In the genomic region with DNA sequence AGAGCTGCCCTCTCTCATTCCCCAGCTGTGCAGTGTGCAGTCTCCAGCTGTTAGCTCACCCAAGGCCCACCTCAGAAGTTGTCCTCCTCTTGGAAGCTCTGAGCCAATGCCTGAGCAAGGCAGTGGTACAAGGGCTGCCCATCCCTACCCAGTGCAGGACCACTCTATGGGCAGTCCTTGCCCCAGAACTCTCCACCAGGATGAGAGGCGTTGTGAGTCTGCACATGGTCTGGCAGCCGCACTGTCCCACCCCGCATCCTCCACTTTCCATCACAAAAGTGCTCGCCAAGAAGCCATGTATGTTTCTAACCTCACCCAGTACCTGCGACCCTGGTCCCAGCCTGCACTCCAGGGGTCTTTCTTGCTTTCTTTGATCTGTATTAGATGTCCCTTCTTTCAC, we compare ENCODE assay signal across 17 cellular contexts.
"Had no signal": no experiment of that assay in that cellular context is flagged by ENCODE, and none has a peak within 500 bp of the region (broad histone marks: within the 10 kb centered on the region; RNA-seq: fewer than 3 reads in every experiment).

No MANE protein-coding gene starts in this region.

- DNase-seq: effector memory CD4-positive, alpha-beta T cell; heart right ventricle; hypothalamus; kidney glomerular epithelial cell; left lung; lower lobe of right lung; midbrain; nephron progenitor cell; small intestine; stimulated activated CD4-positive, alpha-beta T cell treated with anti-CD3 and anti-CD28 coated beads, Interleukin-12 subunit alpha, Interleukin-12 subunit beta, amount 100 ng/mL, for 4 hours; stimulated activated naive CD8-positive, alpha-beta T cell treated with anti-CD3 and anti-CD28 coated beads, Interleukin-15, Interleukin-2, amounts not matched to agents 100 U/mL and 50 U/mL, for 24 hours; upper lobe of right lung had no signal

- H3K27ac Mint-ChIP-seq: memory B cell, nephron progenitor cell had no signal

- H3K4me3 Mint-ChIP-seq: memory B cell, nephron progenitor cell had no signal

- ATAC-seq: esophagus mucosa; heart right ventricle; left lung; lower lobe of right lung; stimulated activated naive CD8-positive, alpha-beta T cell treated with anti-CD3 and anti-CD28 coated beads, Interleukin-15, Interleukin-2, amounts not matched to agents 100 U/mL and 50 U/mL, for 24 hours; upper lobe of right lung had no signal

- H3K4me1 ChIP-seq: left lung, lower lobe of right lung, parathyroid adenoma, upper lobe of right lung had no signal

- H3K27ac ChIP-seq: heart right ventricle, left lung, lower lobe of right lung, parathyroid adenoma, tibial artery, upper lobe of right lung, vagina had no signal

- H3K36me3 ChIP-seq: heart right ventricle, left lung, lower lobe of right lung, tibial artery, upper lobe of right lung, vagina had no signal

- H3K4me3 ChIP-seq: heart right ventricle, left lung, lower lobe of right lung, tibial artery, upper lobe of right lung, vagina had no signal

- H3K9me3 ChIP-seq: left lung, lower lobe of right lung, upper lobe of right lung, vagina had no signal

- H3K27me3 ChIP-seq: heart right ventricle, left lung, tibial artery, upper lobe of right lung, vagina had no signal

- H3K36me3 Mint-ChIP-seq: memory B cell had no signal
